1 cellular context compared by ENCODE assay signal in the genomic region with DNA sequence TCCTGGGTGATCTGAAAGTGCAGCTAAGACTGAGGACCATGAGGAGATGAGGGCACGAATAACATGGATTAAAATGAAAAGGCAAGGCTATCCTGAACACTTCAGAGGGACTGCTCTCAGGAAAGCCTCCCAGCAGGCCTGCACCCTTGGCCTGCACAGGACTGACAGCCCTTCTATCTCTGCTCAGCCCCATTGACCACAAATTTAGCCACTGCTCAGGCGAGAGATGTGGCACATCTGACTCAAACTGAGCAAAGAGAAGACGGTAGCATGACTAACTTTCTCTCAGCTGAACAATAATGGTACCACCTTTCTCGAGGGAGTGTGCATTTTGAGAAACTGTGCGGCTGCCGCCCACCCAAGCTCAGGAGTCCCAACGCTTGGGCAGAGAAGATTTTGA.
TF ChIP-seq lines count a peak whose summit lies in the region.

No MANE protein-coding gene starts in this region.

TF ChIP-seq in K562, 482 proteins besides CTCF, POLR2A, EP300 and RAD21 (continued from another document and continues in another):
- TF ChIP-seq, protein P1, sequence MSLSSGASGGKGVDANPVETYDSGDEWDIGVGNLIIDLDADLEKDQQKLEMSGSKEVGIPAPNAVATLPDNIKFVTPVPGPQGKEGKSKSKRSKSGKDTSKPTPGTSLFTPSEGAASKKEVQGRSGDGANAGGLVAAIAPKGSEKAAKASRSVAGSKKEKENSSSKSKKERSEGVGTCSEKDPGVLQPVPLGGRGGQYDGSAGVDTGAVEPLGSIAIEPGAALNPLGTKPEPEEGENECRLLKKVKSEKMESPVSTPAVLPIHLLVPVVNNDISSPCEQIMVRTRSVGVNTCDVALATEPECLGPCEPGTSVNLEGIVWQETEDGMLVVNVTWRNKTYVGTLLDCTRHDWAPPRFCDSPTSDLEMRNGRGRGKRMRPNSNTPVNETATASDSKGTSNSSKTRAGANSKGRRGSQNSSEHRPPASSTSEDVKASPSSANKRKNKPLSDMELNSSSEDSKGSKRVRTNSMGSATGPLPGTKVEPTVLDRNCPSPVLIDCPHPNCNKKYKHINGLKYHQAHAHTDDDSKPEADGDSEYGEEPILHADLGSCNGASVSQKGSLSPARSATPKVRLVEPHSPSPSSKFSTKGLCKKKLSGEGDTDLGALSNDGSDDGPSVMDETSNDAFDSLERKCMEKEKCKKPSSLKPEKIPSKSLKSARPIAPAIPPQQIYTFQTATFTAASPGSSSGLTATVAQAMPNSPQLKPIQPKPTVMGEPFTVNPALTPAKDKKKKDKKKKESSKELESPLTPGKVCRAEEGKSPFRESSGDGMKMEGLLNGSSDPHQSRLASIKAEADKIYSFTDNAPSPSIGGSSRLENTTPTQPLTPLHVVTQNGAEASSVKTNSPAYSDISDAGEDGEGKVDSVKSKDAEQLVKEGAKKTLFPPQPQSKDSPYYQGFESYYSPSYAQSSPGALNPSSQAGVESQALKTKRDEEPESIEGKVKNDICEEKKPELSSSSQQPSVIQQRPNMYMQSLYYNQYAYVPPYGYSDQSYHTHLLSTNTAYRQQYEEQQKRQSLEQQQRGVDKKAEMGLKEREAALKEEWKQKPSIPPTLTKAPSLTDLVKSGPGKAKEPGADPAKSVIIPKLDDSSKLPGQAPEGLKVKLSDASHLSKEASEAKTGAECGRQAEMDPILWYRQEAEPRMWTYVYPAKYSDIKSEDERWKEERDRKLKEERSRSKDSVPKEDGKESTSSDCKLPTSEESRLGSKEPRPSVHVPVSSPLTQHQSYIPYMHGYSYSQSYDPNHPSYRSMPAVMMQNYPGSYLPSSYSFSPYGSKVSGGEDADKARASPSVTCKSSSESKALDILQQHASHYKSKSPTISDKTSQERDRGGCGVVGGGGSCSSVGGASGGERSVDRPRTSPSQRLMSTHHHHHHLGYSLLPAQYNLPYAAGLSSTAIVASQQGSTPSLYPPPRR (CRISPR knock-in tag; IDR thresholded peaks at IDR 0.05; ENCODE audit: borderline replicate concordance) = no peak
- TF ChIP-seq CXXC5 (CRISPR knock-in tag; IDR thresholded peaks at IDR 0.05) (peak; percentile 15), PURB (CRISPR knock-in tag; IDR thresholded peaks at IDR 0.05; ENCODE audit: low read depth) (no peak), NFXL1 (CRISPR knock-in tag; IDR thresholded peaks at IDR 0.05) (no peak), ZNF274 (IDR thresholded peaks at IDR 0.05; ENCODE audit: borderline replicate concordance, low read depth, low read length) (no peak), ZNF75A (CRISPR knock-in tag; IDR thresholded peaks at IDR 0.05) (0 out of 2 replicates have a peak, but pooled peaks have one; percentile 31), ZNF324 (CRISPR knock-in tag; IDR thresholded peaks at IDR 0.05) (0 out of 2 replicates have a peak, but pooled peaks have one; percentile 34), ZNF239 (CRISPR knock-in tag; IDR thresholded peaks at IDR 0.05) (no peak), BRCA1 (IDR thresholded peaks at IDR 0.05) (no peak), BRCA1 (CRISPR knock-in tag; IDR thresholded peaks at IDR 0.05) (no peak), ARID1B (IDR thresholded peaks at IDR 0.05) (no peak), DEAF1 (CRISPR knock-in tag; IDR thresholded peaks at IDR 0.05) (0 out of 2 replicates have a peak, but pooled peaks have one; percentile 4), PHF8 (IDR thresholded peaks at IDR 0.05; ENCODE audit: borderline replicate concordance, low read length) (0 out of 2 replicates have a peak, but pooled peaks have one; percentile 5), ZNF133 (CRISPR knock-in tag; IDR thresholded peaks at IDR 0.05) (0 out of 2 replicates have a peak, but pooled peaks have one; percentile 30), THAP7 (CRISPR knock-in tag; IDR thresholded peaks at IDR 0.05) (no peak), ELF1 (tag; IDR thresholded peaks at IDR 0.05) (no peak), ZFPM2 (CRISPR knock-in tag; IDR thresholded peaks at IDR 0.05) (no peak), ZNF583 (CRISPR knock-in tag; IDR thresholded peaks at IDR 0.05) (peak; percentile 73; the same call in 1 of the 2 replicates), DMBX1 (CRISPR knock-in tag; IDR thresholded peaks at IDR 0.05; ENCODE audit: borderline replicate concordance) (peak; percentile 49; the same call in 1 of the 2 replicates), TSHZ1 (CRISPR knock-in tag; IDR thresholded peaks at IDR 0.05) (0 out of 2 replicates have a peak, but pooled peaks have one; percentile 42), ZNF717 (CRISPR knock-in tag; IDR thresholded peaks at IDR 0.05) (no peak), CHD2 (IDR thresholded peaks at IDR 0.05; ENCODE audit: low read depth, low read length) (no peak), OTX1 (CRISPR knock-in tag; IDR thresholded peaks at IDR 0.05) (0 out of 2 replicates have a peak, but pooled peaks have one; percentile 30), STAG1 (CRISPR knock-in tag; IDR thresholded peaks at IDR 0.05; ENCODE audit: borderline replicate concordance) (no peak), SMAD4 (CRISPR knock-in tag; conservative IDR thresholded peaks at IDR 0.05) (0 out of 2 replicates have a peak, but pooled peaks have one; percentile 21), NFRKB (IDR thresholded peaks at IDR 0.05; ENCODE audit: low read depth) (peak; percentile 27; the same call in 1 of the 2 replicates), ZNF584 (CRISPR knock-in tag; IDR thresholded peaks at IDR 0.05; ENCODE audit: low read depth) (no peak)
- TF ChIP-seq, protein P2, sequence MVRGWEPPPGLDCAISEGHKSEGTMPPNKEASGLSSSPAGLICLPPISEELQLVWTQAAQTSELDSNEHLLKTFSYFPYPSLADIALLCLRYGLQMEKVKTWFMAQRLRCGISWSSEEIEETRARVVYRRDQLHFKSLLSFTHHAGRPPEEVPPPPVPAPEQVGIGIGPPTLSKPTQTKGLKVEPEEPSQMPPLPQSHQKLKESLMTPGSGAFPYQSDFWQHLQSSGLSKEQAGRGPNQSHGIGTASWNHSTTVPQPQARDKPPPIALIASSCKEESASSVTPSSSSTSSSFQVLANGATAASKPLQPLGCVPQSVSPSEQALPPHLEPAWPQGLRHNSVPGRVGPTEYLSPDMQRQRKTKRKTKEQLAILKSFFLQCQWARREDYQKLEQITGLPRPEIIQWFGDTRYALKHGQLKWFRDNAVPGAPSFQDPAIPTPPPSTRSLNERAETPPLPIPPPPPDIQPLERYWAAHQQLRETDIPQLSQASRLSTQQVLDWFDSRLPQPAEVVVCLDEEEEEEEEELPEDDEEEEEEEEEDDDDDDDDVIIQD (CRISPR knock-in tag; IDR thresholded peaks at IDR 0.05) = no peak
- TF ChIP-seq, protein P3, sequence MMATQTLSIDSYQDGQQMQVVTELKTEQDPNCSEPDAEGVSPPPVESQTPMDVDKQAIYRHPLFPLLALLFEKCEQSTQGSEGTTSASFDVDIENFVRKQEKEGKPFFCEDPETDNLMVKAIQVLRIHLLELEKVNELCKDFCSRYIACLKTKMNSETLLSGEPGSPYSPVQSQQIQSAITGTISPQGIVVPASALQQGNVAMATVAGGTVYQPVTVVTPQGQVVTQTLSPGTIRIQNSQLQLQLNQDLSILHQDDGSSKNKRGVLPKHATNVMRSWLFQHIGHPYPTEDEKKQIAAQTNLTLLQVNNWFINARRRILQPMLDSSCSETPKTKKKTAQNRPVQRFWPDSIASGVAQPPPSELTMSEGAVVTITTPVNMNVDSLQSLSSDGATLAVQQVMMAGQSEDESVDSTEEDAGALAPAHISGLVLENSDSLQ (IDR thresholded peaks at IDR 0.05) = peak; percentile 23; the same call in 1 of the 2 replicates
- TF ChIP-seq, protein P4, sequence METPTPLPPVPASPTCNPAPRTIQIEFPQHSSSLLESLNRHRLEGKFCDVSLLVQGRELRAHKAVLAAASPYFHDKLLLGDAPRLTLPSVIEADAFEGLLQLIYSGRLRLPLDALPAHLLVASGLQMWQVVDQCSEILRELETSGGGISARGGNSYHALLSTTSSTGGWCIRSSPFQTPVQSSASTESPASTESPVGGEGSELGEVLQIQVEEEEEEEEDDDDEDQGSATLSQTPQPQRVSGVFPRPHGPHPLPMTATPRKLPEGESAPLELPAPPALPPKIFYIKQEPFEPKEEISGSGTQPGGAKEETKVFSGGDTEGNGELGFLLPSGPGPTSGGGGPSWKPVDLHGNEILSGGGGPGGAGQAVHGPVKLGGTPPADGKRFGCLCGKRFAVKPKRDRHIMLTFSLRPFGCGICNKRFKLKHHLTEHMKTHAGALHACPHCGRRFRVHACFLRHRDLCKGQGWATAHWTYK (CRISPR knock-in tag; IDR thresholded peaks at IDR 0.05) = peak; percentile 62; the same call in 1 of the 2 replicates
- TF ChIP-seq, protein P5, sequence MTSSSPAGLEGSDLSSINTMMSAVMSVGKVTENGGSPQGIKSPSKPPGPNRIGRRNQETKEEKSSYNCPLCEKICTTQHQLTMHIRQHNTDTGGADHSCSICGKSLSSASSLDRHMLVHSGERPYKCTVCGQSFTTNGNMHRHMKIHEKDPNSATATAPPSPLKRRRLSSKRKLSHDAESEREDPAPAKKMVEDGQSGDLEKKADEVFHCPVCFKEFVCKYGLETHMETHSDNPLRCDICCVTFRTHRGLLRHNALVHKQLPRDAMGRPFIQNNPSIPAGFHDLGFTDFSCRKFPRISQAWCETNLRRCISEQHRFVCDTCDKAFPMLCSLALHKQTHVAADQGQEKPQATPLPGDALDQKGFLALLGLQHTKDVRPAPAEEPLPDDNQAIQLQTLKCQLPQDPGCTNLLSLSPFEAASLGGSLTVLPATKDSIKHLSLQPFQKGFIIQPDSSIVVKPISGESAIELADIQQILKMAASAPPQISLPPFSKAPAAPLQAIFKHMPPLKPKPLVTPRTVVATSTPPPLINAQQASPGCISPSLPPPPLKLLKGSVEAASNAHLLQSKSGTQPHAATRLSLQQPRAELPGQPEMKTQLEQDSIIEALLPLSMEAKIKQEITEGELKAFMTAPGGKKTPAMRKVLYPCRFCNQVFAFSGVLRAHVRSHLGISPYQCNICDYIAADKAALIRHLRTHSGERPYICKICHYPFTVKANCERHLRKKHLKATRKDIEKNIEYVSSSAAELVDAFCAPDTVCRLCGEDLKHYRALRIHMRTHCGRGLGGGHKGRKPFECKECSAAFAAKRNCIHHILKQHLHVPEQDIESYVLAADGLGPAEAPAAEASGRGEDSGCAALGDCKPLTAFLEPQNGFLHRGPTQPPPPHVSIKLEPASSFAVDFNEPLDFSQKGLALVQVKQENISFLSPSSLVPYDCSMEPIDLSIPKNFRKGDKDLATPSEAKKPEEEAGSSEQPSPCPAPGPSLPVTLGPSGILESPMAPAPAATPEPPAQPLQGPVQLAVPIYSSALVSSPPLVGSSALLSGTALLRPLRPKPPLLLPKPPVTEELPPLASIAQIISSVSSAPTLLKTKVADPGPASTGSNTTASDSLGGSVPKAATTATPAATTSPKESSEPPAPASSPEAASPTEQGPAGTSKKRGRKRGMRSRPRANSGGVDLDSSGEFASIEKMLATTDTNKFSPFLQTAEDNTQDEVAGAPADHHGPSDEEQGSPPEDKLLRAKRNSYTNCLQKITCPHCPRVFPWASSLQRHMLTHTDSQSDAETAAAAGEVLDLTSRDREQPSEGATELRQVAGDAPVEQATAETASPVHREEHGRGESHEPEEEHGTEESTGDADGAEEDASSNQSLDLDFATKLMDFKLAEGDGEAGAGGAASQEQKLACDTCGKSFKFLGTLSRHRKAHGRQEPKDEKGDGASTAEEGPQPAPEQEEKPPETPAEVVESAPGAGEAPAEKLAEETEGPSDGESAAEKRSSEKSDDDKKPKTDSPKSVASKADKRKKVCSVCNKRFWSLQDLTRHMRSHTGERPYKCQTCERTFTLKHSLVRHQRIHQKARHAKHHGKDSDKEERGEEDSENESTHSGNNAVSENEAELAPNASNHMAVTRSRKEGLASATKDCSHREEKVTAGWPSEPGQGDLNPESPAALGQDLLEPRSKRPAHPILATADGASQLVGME (CRISPR knock-in tag; IDR thresholded peaks at IDR 0.05) = peak; percentile 48; the same call in 1 of the 2 replicates
- TF ChIP-seq, protein P6, sequence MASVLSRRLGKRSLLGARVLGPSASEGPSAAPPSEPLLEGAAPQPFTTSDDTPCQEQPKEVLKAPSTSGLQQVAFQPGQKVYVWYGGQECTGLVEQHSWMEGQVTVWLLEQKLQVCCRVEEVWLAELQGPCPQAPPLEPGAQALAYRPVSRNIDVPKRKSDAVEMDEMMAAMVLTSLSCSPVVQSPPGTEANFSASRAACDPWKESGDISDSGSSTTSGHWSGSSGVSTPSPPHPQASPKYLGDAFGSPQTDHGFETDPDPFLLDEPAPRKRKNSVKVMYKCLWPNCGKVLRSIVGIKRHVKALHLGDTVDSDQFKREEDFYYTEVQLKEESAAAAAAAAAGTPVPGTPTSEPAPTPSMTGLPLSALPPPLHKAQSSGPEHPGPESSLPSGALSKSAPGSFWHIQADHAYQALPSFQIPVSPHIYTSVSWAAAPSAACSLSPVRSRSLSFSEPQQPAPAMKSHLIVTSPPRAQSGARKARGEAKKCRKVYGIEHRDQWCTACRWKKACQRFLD (CRISPR knock-in tag; IDR thresholded peaks at IDR 0.05) = 0 out of 2 replicates have a peak, but pooled peaks have one; percentile 54
